In genomic region chr19:49861541-49862410, GRCh38 we compare ENCODE assay signal across 15 cellular contexts. TPM values are rescaled to one million over a fixed set of nuclear protein-coding genes. Genes with fewer than 3 reads are reported as not detected.
DNase-seq lines count a peak whose midpoint lies in the region; ATAC-seq, FAIRE-seq and TF ChIP-seq lines count a peak whose summit lies in the region.
"Had no signal": no experiment of that assay in that cellular context is flagged by ENCODE, and none has a peak within 500 bp of the region (broad histone marks: within the 10 kb centered on the region; RNA-seq: fewer than 3 reads in every experiment).

No MANE protein-coding gene starts in this region.

- CTCF ChIA-PET in Calu3 (lab: Charles Lee) (no interaction called here), GM12878 (lab: Yijun Ruan, JAX) (interaction anchor here (0.6 kb wide), 1 partner anchor 57 kb away, joined by 3 read pairs; no protein-coding TSS in a partner anchor)

- FAIRE-seq in GM12878 (lab: Jason Lieb, UNC), result no peak
- FAIRE-seq: keratinocyte had no signal

- no peaks in the 10 kb centered on the region for H4K20me1 ChIP-seq in GM12878 (ENCODE audit: control insufficient read depth, insufficient read depth)
- peaks cover 85% of the 10 kb centered on the region for H4K20me1 ChIP-seq in neural progenitor cell (ENCODE audit: low read depth)

- POLR2A ChIA-PET in GM12878 (lab: Charles Lee), result no interaction called here

- peaks cover 3% of the 10 kb centered on the region; the same call in 1 of the 2 replicates for H3K4me1 ChIP-seq in GM12878 (ENCODE audit: control insufficient read depth, insufficient read depth, low read length)
- H3K4me1 ChIP-seq in neural progenitor cell, result peaks cover 3% of the 10 kb centered on the region

- no peak for TF ChIP-seq POLR2A in GM12878 (IDR thresholded peaks at IDR 0.05; ENCODE audit: low read depth, low read length)

- H3K4me3 ChIP-seq in GM12878, result no peak overlapping the region
- H3K4me3 ChIP-seq in neural progenitor cell, result no peak overlapping the region
- H3K4me3 ChIP-seq: GM23248 had no signal

- H3K27me3 ChIP-seq in GM12878 (replicated peaks in 1 of 2; ENCODE audit: control insufficient read depth in 2 of 2, insufficient read depth in 2 of 2, low read length in 1 of 2) (no peaks in the 10 kb centered on the region), neural progenitor cell (no peaks in the 10 kb centered on the region)

- H3K27ac Mint-ChIP-seq in Calu3 (ENCODE audit: unreplicated experiment), result peak overlapping the region; percentile 36
- H3K27ac Mint-ChIP-seq in neural progenitor cell, result no peak overlapping the region
- H3K27ac Mint-ChIP-seq: activated CD8-positive, alpha-beta memory T cell treated with anti-CD3 and anti-CD28 coated beads, Interleukin-2, amount 10 ng/mL, durations not matched to agents 7 days and 5 days; activated naive CD4-positive, alpha-beta T cell treated with anti-CD3 and anti-CD28 coated beads for 36 hours had no signal

- TF ChIP-seq RAD21 in GM12878 (IDR thresholded peaks at IDR 0.05; ENCODE audit: insufficient read depth, low read depth, low read length), result no peak

- RAD21 ChIA-PET in GM12878 (lab: Charles Lee; ENCODE audit: unreplicated experiment), result no interaction called here

- in situ Hi-C loops in GM12878 (cut with MboI) (no loop called here), GM13977 (cut with MboI; ENCODE audit: low pct_unique_long_range_greater_than_20kb, low sequenced_read_pairs, unreplicated experiment) (no loop called here)

- H3K9me3 ChIP-seq in GM12878 (replicated peaks; ENCODE audit: control insufficient read depth, insufficient read depth, low read length) (no peaks in the 10 kb centered on the region), neural progenitor cell (ENCODE audit: low read depth) (no peaks in the 10 kb centered on the region)

- H3K27ac ChIP-seq in 22Rv1, result peak overlapping the region; percentile 96
- H3K27ac ChIP-seq in GM12878 (ENCODE audit: control insufficient read depth, insufficient read depth), result no peak overlapping the region
- peak overlapping the region; percentile 70 for H3K27ac ChIP-seq in neural progenitor cell
- H3K27ac ChIP-seq: GM23248, parathyroid adenoma had no signal

- DNase-seq in Calu3 (no peak), GM12878 (ENCODE audit: low read depth, low spot score) (no peak), neural progenitor cell (ENCODE audit: low spot score) (no peak), DMS 273 treated with DMSO at 0.1 percent for 48 hours (lab: John Stamatoyannopoulos, UW) (no peak), DMS114 treated with DMSO at 0.1 percent for 48 hours (lab: John Stamatoyannopoulos, UW; ENCODE audit: unreplicated experiment) (no peak), GM13977 (ENCODE audit: low spot score) (no peak), islet precursor cell (no peak)
- DNase-seq: activated CD4-positive, CD25-positive, alpha-beta regulatory T cell; activated CD8-positive, alpha-beta memory T cell treated with anti-CD3 and anti-CD28 coated beads, Interleukin-2, amount 10 ng/mL, durations not matched to agents 7 days and 5 days; activated naive CD4-positive, alpha-beta T cell treated with anti-CD3 and anti-CD28 coated beads for 36 hours; DMS153 had no signal

- H3K27me3 Mint-ChIP-seq in Calu3 (ENCODE audit: unreplicated experiment) (no peaks in the 10 kb centered on the region), neural progenitor cell (ENCODE audit: insufficient read depth, low read depth) (peaks cover 18% of the 10 kb centered on the region)
- H3K27me3 Mint-ChIP-seq: activated CD8-positive, alpha-beta memory T cell treated with anti-CD3 and anti-CD28 coated beads, Interleukin-2, amount 10 ng/mL, durations not matched to agents 7 days and 5 days had no signal

- intact Hi-C loops in Calu3 (cut with micrococcal nuclease; ENCODE audit: unreplicated experiment) (no loop called here), GM12878 (cut with micrococcal nuclease; ENCODE audit: unreplicated experiment) (no loop called here)

- ATAC-seq in GM12878, result no peak
- ATAC-seq: activated CD8-positive, alpha-beta memory T cell treated with anti-CD3 and anti-CD28 coated beads, Interleukin-2, amount 10 ng/mL, durations not matched to agents 7 days and 5 days had no signal

- H3K4me3 Mint-ChIP-seq in Calu3 (ENCODE audit: low read depth, unreplicated experiment) (no peak overlapping the region), neural progenitor cell (no peak overlapping the region)
- H3K4me3 Mint-ChIP-seq: activated CD8-positive, alpha-beta memory T cell treated with anti-CD3 and anti-CD28 coated beads, Interleukin-2, amount 10 ng/mL, durations not matched to agents 7 days and 5 days; activated naive CD4-positive, alpha-beta T cell treated with anti-CD3 and anti-CD28 coated beads for 36 hours had no signal

- peaks cover 93% of the 10 kb centered on the region for H3F3A ChIP-seq in neural progenitor cell (ENCODE audit: low read depth)

- H3K9ac ChIP-seq in GM12878 (ENCODE audit: control insufficient read depth, insufficient read depth, low read length) (no peak overlapping the region), neural progenitor cell (no peak overlapping the region)
- H3K9ac ChIP-seq: GM23248, parathyroid adenoma had no signal

- TF ChIP-seq CTCF in 22Rv1 (IDR thresholded peaks at IDR 0.05) (peak; percentile 51), Calu3 (IDR thresholded peaks at IDR 0.05; ENCODE audit: unreplicated experiment) (no peak), GM12878 (IDR thresholded peaks at IDR 0.05 in 2 of 3, conservative IDR thresholded peaks at IDR 0.05 in 1 of 3; ENCODE audit: control insufficient read depth in 2 of 3, extremely low read depth in 1 of 3, insufficient read depth in 1 of 3, low read depth in 3 of 3, low read length in 3 of 3) (no peak), neural progenitor cell (IDR thresholded peaks at IDR 0.05) (no peak), GM13977 (IDR thresholded peaks at IDR 0.05; ENCODE audit: extremely low read depth, insufficient read depth, missing control alignments) (no peak)

- no peak overlapping the region for H2AFZ ChIP-seq in GM12878 (ENCODE audit: control insufficient read depth, low read depth, low read length)
- H2AFZ ChIP-seq in neural progenitor cell (replicated peaks), result no peak overlapping the region
- H2AFZ ChIP-seq: GM23248, parathyroid adenoma had no signal

- peaks cover 15% of the 10 kb centered on the region for H3K79me2 ChIP-seq in GM12878 (ENCODE audit: control insufficient read depth, insufficient read depth, low read length)
- H3K79me2 ChIP-seq in neural progenitor cell (ENCODE audit: low read depth), result peaks cover 38% of the 10 kb centered on the region

- H3K36me3 Mint-ChIP-seq in Calu3 (ENCODE audit: insufficient read depth, unreplicated experiment), result peaks cover 52% of the 10 kb centered on the region
- peaks cover 30% of the 10 kb centered on the region for H3K36me3 Mint-ChIP-seq in neural progenitor cell

- no peak for TF ChIP-seq EP300 in GM12878 (IDR thresholded peaks at IDR 0.05; ENCODE audit: borderline replicate concordance in 1 of 2, control insufficient read depth in 1 of 2, low read depth in 2 of 2, low read length in 2 of 2)

- H3K9me3 Mint-ChIP-seq in Calu3 (ENCODE audit: low read depth, unreplicated experiment) (no peaks in the 10 kb centered on the region), neural progenitor cell (no peaks in the 10 kb centered on the region)
- H3K9me3 Mint-ChIP-seq: activated naive CD4-positive, alpha-beta T cell treated with anti-CD3 and anti-CD28 coated beads for 36 hours had no signal

- H3K4me2 ChIP-seq in GM12878 (ENCODE audit: control insufficient read depth, insufficient read depth) (no peak overlapping the region), neural progenitor cell (no peak overlapping the region)

- WGBS in GM12878 (ENCODE audit: insufficient coverage, insufficient replicate concordance, low lambda C conversion rate, missing lambda C conversion rate), result 97% methylated on average over 37 of the region's 62 CpGs

- H3K4me1 Mint-ChIP-seq in Calu3 (ENCODE audit: low read depth, unreplicated experiment), result peaks cover 34% of the 10 kb centered on the region
- peaks cover 41% of the 10 kb centered on the region for H3K4me1 Mint-ChIP-seq in neural progenitor cell

- BruUV-seq in Calu3 (replicated peaks; lab: Mats Ljungman, UMichigan) (no TSS peak), GM12878 (replicated peaks; lab: Mats Ljungman, UMichigan) (no TSS peak)

- H3K36me3 ChIP-seq in GM12878 (ENCODE audit: control insufficient read depth in 2 of 2, insufficient read depth in 2 of 2, low read length in 1 of 2), result peaks cover 9 to 32% of the 10 kb centered on the region in 2 experiments
- H3K36me3 ChIP-seq in neural progenitor cell, result no peaks in the 10 kb centered on the region

- SMC1A ChIA-PET in GM12878 (lab: Charles Lee; ENCODE audit: uncharacterized antibody, unreplicated experiment), result no interaction called here

RNA-seq across cellular contexts. Expression of gene PNKP, which starts 5.6 kb away (rescaled TPM):
- total RNA-seq in Calu3 (2022) (185 and 189 TPM in 2 replicates), GM12878 (2014; rRNA removed) (42.3 and 55.5 TPM in 2 replicates), GM12878 (2014; rRNA removed; fragmentation: Illumina TruSeq; extraction: Trizol) (19.3 and 20.2 TPM in 2 replicates), GM12878 (2021) (61.4 and 82.3 TPM in 2 replicates), neural progenitor cell (ENCODE audit: low replicate concordance) (41.1 and 72.4 TPM in 2 replicates)
- total RNA-seq in GM12878 (2013; cell fraction: nucleolus; rRNA removed), result 72.0 and 74.7 TPM in 2 replicates
- 13.5 TPM for polyA plus RNA-seq in GM12878 (2011; ENCODE audit: low read depth)
- polyA plus RNA-seq in GM12878 (2011; rRNA removed) (9.2 and 14.6 TPM in 2 replicates), GM12878 (2014; fragmentation: Illumina TruSeq; extraction: Trizol) (15.1 and 20.3 TPM in 2 replicates), GM12878 (2014; fragmentation: Nextera tagmentation; extraction: Ambion mirVana) (1 to 10 TPM; 2.9 to 4.0 TPM), GM12878 (2014; rRNA removed) (73.5 and 77.2 TPM in 2 replicates), GM12878 (2016; fragmentation: Nextera tagmentation; extraction: Ambion mirVana) (10 to 100 TPM; 46.2 to 47.4 TPM)
- 12.5 and 23.5 TPM in 2 replicates for polyA plus RNA-seq in GM12878 (2011; cell fraction: cytosol; rRNA removed)
- polyA plus RNA-seq in GM12878 (2011; cell fraction: nucleus; rRNA removed), result 123 and 193 TPM in 2 replicates
- polyA plus RNA-seq in GM12878 (2012), result 31.3 and 48.0 TPM in 2 replicates
- 9.7 and 14.6 TPM in 2 replicates for polyA minus RNA-seq in GM12878 (2011; rRNA and poly(A)+ RNA removed)
- 9.6 and 16.8 TPM in 2 replicates for polyA minus RNA-seq in GM12878 (2011; cell fraction: cytosol; rRNA and poly(A)+ RNA removed)
- polyA minus RNA-seq in GM12878 (2011; cell fraction: nucleus; rRNA and poly(A)+ RNA removed), result 27.8 and 56.3 TPM in 2 replicates

RNA-seq across cellular contexts. Expression of gene PTOV1, which starts 10.8 kb away (rescaled TPM):
- 231 and 256 TPM in 2 replicates for total RNA-seq in Calu3 (2022)
- total RNA-seq in GM12878 (2013; cell fraction: nucleolus; rRNA removed), result 58.2 and 66.1 TPM in 2 replicates
- 28.7 and 36.6 TPM in 2 replicates for total RNA-seq in GM12878 (2014; rRNA removed)
- 17.8 and 18.1 TPM in 2 replicates for total RNA-seq in GM12878 (2014; rRNA removed; fragmentation: Illumina TruSeq; extraction: Trizol)
- 76.7 and 83.5 TPM in 2 replicates for total RNA-seq in GM12878 (2021)
- 30.2 TPM for polyA plus RNA-seq in GM12878 (2011; ENCODE audit: low read depth)
- polyA plus RNA-seq in GM12878 (2011; rRNA removed), result 13.2 and 23.4 TPM in 2 replicates
- 27.6 and 37.3 TPM in 2 replicates for polyA plus RNA-seq in GM12878 (2011; cell fraction: cytosol; rRNA removed)
- polyA plus RNA-seq in GM12878 (2011; cell fraction: nucleus; rRNA removed), result 211 and 220 TPM in 2 replicates
- polyA plus RNA-seq in GM12878 (2012), result 65.8 and 71.6 TPM in 2 replicates
- 3.6 and 21.2 TPM in 2 replicates for polyA plus RNA-seq in GM12878 (2014; fragmentation: Illumina TruSeq; extraction: Trizol)
- polyA plus RNA-seq in GM12878 (2014; fragmentation: Nextera tagmentation; extraction: Ambion mirVana), result 10 to 100 TPM in 1 of 2 experiments, 1 to 10 TPM in 1; 3.2 to 10.6 TPM
- 38.1 and 41.5 TPM in 2 replicates for polyA plus RNA-seq in GM12878 (2014; rRNA removed)
- polyA plus RNA-seq in GM12878 (2016; fragmentation: Nextera tagmentation; extraction: Ambion mirVana), result 10 to 100 TPM; 14.8 to 45.0 TPM
- 23.6 and 59.2 TPM in 2 replicates for polyA minus RNA-seq in GM12878 (2011; rRNA and poly(A)+ RNA removed)
- 23.4 and 35.5 TPM in 2 replicates for polyA minus RNA-seq in GM12878 (2011; cell fraction: cytosol; rRNA and poly(A)+ RNA removed)
- polyA minus RNA-seq in GM12878 (2011; cell fraction: nucleus; rRNA and poly(A)+ RNA removed), result 46.5 and 68.3 TPM in 2 replicates
- total RNA-seq in neural progenitor cell (ENCODE audit: low replicate concordance), result 63.5 and 218 TPM in 2 replicates

RNA-seq across cellular contexts. Expression of gene AKT1S1, which starts 15.4 kb away (rescaled TPM):
- total RNA-seq in Calu3 (2022) (58.9 and 65.2 TPM in 2 replicates), GM12878 (2014; rRNA removed) (7.7 and 9.3 TPM in 2 replicates), GM12878 (2014; rRNA removed; fragmentation: Illumina TruSeq; extraction: Trizol) (3.8 and 5.1 TPM in 2 replicates), GM12878 (2021) (20.9 and 21.4 TPM in 2 replicates), neural progenitor cell (ENCODE audit: low replicate concordance) (2.3 and 13.6 TPM in 2 replicates)
- total RNA-seq in GM12878 (2013; cell fraction: nucleolus; rRNA removed), result 16.5 and 17.4 TPM in 2 replicates
- 3.8 TPM for polyA plus RNA-seq in GM12878 (2011; ENCODE audit: low read depth)
- polyA plus RNA-seq in GM12878 (2011; rRNA removed) (7.2 and 13.1 TPM in 2 replicates), GM12878 (2014; fragmentation: Illumina TruSeq; extraction: Trizol) (9.4 and 11.6 TPM in 2 replicates), GM12878 (2014; fragmentation: Nextera tagmentation; extraction: Ambion mirVana) (1 to 10 TPM in 1 of 2 experiments, under 1 TPM in 1; 0.43 to 1.2 TPM), GM12878 (2014; rRNA removed) (23.0 and 24.5 TPM in 2 replicates), GM12878 (2016; fragmentation: Nextera tagmentation; extraction: Ambion mirVana) (10 to 100 TPM; 13.4 to 15.4 TPM)
- 19.6 and 24.1 TPM in 2 replicates for polyA plus RNA-seq in GM12878 (2011; cell fraction: cytosol; rRNA removed)
- polyA plus RNA-seq in GM12878 (2011; cell fraction: nucleus; rRNA removed), result 62.1 and 64.3 TPM in 2 replicates
- 16.2 and 17.4 TPM in 2 replicates for polyA plus RNA-seq in GM12878 (2012)
- polyA minus RNA-seq in GM12878 (2011; rRNA and poly(A)+ RNA removed), result 6.1 and 9.8 TPM in 2 replicates
- 5.3 and 5.8 TPM in 2 replicates for polyA minus RNA-seq in GM12878 (2011; cell fraction: cytosol; rRNA and poly(A)+ RNA removed)
- 14.9 and 24.9 TPM in 2 replicates for polyA minus RNA-seq in GM12878 (2011; cell fraction: nucleus; rRNA and poly(A)+ RNA removed)

RNA-seq across cellular contexts. Expression of gene TBC1D17, which starts 15.7 kb away (rescaled TPM):
- 54.7 and 56.9 TPM in 2 replicates for total RNA-seq in Calu3 (2022)
- 24.8 and 29.4 TPM in 2 replicates for total RNA-seq in GM12878 (2013; cell fraction: nucleolus; rRNA removed)
- 3.5 and 3.6 TPM in 2 replicates for total RNA-seq in GM12878 (2014; rRNA removed)
- 3.1 and 3.2 TPM in 2 replicates for total RNA-seq in GM12878 (2014; rRNA removed; fragmentation: Illumina TruSeq; extraction: Trizol)
- total RNA-seq in GM12878 (2021), result 20.4 and 20.9 TPM in 2 replicates
- polyA plus RNA-seq in GM12878 (2011; ENCODE audit: low read depth), result 36.4 TPM
- polyA plus RNA-seq in GM12878 (2011; rRNA removed), result 11.7 and 18.9 TPM in 2 replicates
- 21.8 and 25.4 TPM in 2 replicates for polyA plus RNA-seq in GM12878 (2011; cell fraction: cytosol; rRNA removed)
- polyA plus RNA-seq in GM12878 (2011; cell fraction: nucleus; rRNA removed), result 93.9 and 98.8 TPM in 2 replicates
- 45.9 and 50.1 TPM in 2 replicates for polyA plus RNA-seq in GM12878 (2012)
- polyA plus RNA-seq in GM12878 (2014; fragmentation: Illumina TruSeq; extraction: Trizol), result 8.6 and 10.9 TPM in 2 replicates
- polyA plus RNA-seq in GM12878 (2014; fragmentation: Nextera tagmentation; extraction: Ambion mirVana), result under 1 TPM; 0.42 to 0.52 TPM
- 17.4 and 22.3 TPM in 2 replicates for polyA plus RNA-seq in GM12878 (2014; rRNA removed)
- polyA plus RNA-seq in GM12878 (2016; fragmentation: Nextera tagmentation; extraction: Ambion mirVana), result 10 to 100 TPM; 11.5 to 13.2 TPM
- polyA minus RNA-seq in GM12878 (2011; rRNA and poly(A)+ RNA removed), result 11.3 and 21.0 TPM in 2 replicates
- polyA minus RNA-seq in GM12878 (2011; cell fraction: cytosol; rRNA and poly(A)+ RNA removed), result 9.3 and 10.2 TPM in 2 replicates
- polyA minus RNA-seq in GM12878 (2011; cell fraction: nucleus; rRNA and poly(A)+ RNA removed), result 18.5 and 22.0 TPM in 2 replicates
- total RNA-seq in neural progenitor cell (ENCODE audit: low replicate concordance), result 10.4 and 15.9 TPM in 2 replicates

RNA-seq across cellular contexts. Expression of gene IL4I1, which starts 34.9 kb away (rescaled TPM):
- total RNA-seq in Calu3 (2022) (8.2 and 10.7 TPM in 2 replicates), GM12878 (2014; rRNA removed) (39.1 and 51.0 TPM in 2 replicates), GM12878 (2014; rRNA removed; fragmentation: Illumina TruSeq; extraction: Trizol) (16.2 and 17.4 TPM in 2 replicates), GM12878 (2021) (80.0 and 82.6 TPM in 2 replicates), neural progenitor cell (ENCODE audit: low replicate concordance) (0.56 TPM in 1 of 2 replicates, not detected in the other)
- 73.8 and 88.4 TPM in 2 replicates for total RNA-seq in GM12878 (2013; cell fraction: nucleolus; rRNA removed)
- 16.2 TPM for polyA plus RNA-seq in GM12878 (2011; ENCODE audit: low read depth)
- polyA plus RNA-seq in GM12878 (2011; rRNA removed) (37.4 and 83.8 TPM in 2 replicates), GM12878 (2014; fragmentation: Illumina TruSeq; extraction: Trizol) (4.8 and 20.1 TPM in 2 replicates), GM12878 (2014; fragmentation: Nextera tagmentation; extraction: Ambion mirVana) (under 1 TPM; 0.62 to 1.00 TPM), GM12878 (2014; rRNA removed) (42.5 and 53.3 TPM in 2 replicates), GM12878 (2016; fragmentation: Nextera tagmentation; extraction: Ambion mirVana) (10 to 100 TPM; 43.0 to 45.5 TPM)
- polyA plus RNA-seq in GM12878 (2011; cell fraction: cytosol; rRNA removed), result 134 and 171 TPM in 2 replicates
- 271 and 308 TPM in 2 replicates for polyA plus RNA-seq in GM12878 (2011; cell fraction: nucleus; rRNA removed)
- 49.6 and 88.7 TPM in 2 replicates for polyA plus RNA-seq in GM12878 (2012)
- polyA minus RNA-seq in GM12878 (2011; rRNA and poly(A)+ RNA removed), result 56.8 and 118 TPM in 2 replicates
- 132 and 154 TPM in 2 replicates for polyA minus RNA-seq in GM12878 (2011; cell fraction: cytosol; rRNA and poly(A)+ RNA removed)
- 56.3 and 66.6 TPM in 2 replicates for polyA minus RNA-seq in GM12878 (2011; cell fraction: nucleus; rRNA and poly(A)+ RNA removed)
- total RNA-seq: GM23248 had no signal
